8 cellular contexts compared by ENCODE assay signal in the genomic region with DNA sequence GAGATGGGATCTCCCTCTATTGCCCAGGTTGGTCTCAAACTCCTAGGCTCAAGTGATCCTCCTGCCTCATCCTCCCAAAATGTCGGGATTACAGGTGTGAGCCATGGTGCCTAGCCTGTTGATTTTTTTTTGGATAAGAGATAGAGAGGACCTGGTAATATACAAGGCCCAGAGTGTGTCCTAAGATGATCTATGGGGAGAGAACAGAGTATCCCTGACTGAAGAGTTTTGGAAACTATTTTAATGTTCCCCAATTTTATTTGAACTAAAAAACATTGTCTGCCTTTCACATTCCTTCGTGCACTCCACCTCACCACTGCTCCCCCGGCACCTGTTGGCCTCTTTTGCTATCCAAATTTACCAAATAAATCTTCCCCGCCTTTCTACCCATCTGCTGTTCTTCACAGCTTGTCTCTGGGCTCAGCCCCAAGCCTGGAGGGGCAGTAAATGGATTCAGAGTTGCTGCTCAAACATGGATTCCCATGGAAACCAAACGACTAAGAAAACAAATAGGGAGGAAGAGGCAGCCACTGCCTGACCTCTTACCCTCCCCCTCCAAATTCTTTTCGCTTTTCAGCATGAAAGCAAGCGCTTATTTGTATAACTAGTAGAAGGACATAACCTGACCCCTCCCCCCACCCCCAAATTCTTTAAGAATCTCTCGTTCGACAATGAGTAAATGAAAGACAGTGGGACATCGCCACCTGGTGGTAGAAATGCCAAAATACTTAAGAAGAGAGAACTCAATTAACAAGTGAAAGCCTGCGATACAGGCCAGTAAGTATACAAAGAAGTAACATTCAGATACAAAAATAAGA. TPM values are rescaled to one million over a fixed set of nuclear protein-coding genes. Genes with fewer than 3 reads are reported as not detected.
DNase-seq lines count a peak whose midpoint lies in the region; ATAC-seq and TF ChIP-seq lines count a peak whose summit lies in the region.

No MANE protein-coding gene starts in this region.

- no peak overlapping the region; the same call in none of the 2 replicates for H3K27ac ChIP-seq in C4-2B
- peak overlapping the region in 1 of 2 donors; percentile 70 for H3K27ac ChIP-seq in coronary artery

- TF ChIP-seq CTCF in C4-2B (conservative IDR thresholded peaks at IDR 0.05) (peak; percentile 78), coronary artery (IDR thresholded peaks at IDR 0.05) (peak; percentile 51)

- peak overlapping the region; percentile 59 for H3K4me3 ChIP-seq in coronary artery

- DNase-seq in NCI-H460 (ENCODE audit: extremely low read depth, low read depth) (peak; percentile 84), coronary artery (ENCODE audit: low spot score) (peak; percentile 77), left kidney (ENCODE audit: low read depth, low spot score) (peak; percentile 97)
- peak; percentile 83 for DNase-seq in activated CD4-positive, alpha-beta T cell treated with anti-CD3 and anti-CD28 coated beads for 48 hours
- peak; percentile 52 to 80 (median 59) for DNase-seq in stimulated activated CD4-positive, alpha-beta T cell treated with anti-CD3 and anti-CD28 coated beads, Interleukin-1b, Interleukin-23, amount 100 ng/mL, for 24 hours (ENCODE audit: low read depth in 4 of 4, low spot score in 1 of 4)

- ATAC-seq in HG03095 (IDR thresholded peaks at IDR 0.05; ENCODE audit: unreplicated experiment) (peak; percentile 57), HG02938 (IDR thresholded peaks at IDR 0.05; ENCODE audit: unreplicated experiment) (no peak)

RNA-seq across cellular contexts. Expression of gene OR10G3, which starts 22.6 kb away (rescaled TPM):
- not detected in 2 replicates for total RNA-seq in NCI-H460 (2014; rRNA removed; shearing (Covaris generic))
- not detected in 2 replicates for polyA plus RNA-seq in NCI-H460 (2014; cell fraction: nucleus; rRNA removed)

RNA-seq across cellular contexts. Expression of gene SALL2, which starts 31.1 kb away (rescaled TPM):
- total RNA-seq in NCI-H460 (2014; rRNA removed; shearing (Covaris generic)): 0.66 and 0.67 TPM in 2 replicates
- polyA plus RNA-seq in NCI-H460 (2014; cell fraction: nucleus; rRNA removed): 0.47 and 0.53 TPM in 2 replicates

RNA-seq across cellular contexts. Expression of gene METTL3, which starts 46.2 kb away (rescaled TPM):
- 65.8 and 72.2 TPM in 2 replicates for total RNA-seq in NCI-H460 (2014; rRNA removed; shearing (Covaris generic))
- polyA plus RNA-seq in NCI-H460 (2014; cell fraction: nucleus; rRNA removed): 259 and 294 TPM in 2 replicates
